In genomic region chr3:65572175-65572777, GRCh38 we compare ENCODE assay signal across 23 cellular contexts.
A peak's percentile ranks its signal among the peaks of the same experiment; 100 is the strongest.
DNase-seq lines count a peak whose midpoint lies in the region; ATAC-seq and TF ChIP-seq lines count a peak whose summit lies in the region.
"Had no signal": no experiment of that assay in that cellular context is flagged by ENCODE, and none has a peak within 500 bp of the region (broad histone marks: within the 10 kb centered on the region; RNA-seq: fewer than 3 reads in every experiment).

No MANE protein-coding gene starts in this region.

- no peak overlapping the region for H3K9ac ChIP-seq in liver (ENCODE audit: low read depth in 1 of 2, low read length in 2 of 2)
- H3K9ac ChIP-seq: BLaER1 treated with 17β-estradiol and CSF1 and Interleukin-3, amounts not matched to agents 10 nM and 100 nM; GM23248 had no signal

- H3K27me3 Mint-ChIP-seq in WTC11 (ENCODE audit: low read depth) = no peaks in the 10 kb centered on the region
- H3K27me3 Mint-ChIP-seq: CD4-positive, alpha-beta T cell; CD8-positive, alpha-beta memory T cell had no signal

- no peak overlapping the region for H3K27ac Mint-ChIP-seq in WTC11
- H3K27ac Mint-ChIP-seq: CD14-positive monocyte; CD4-positive, alpha-beta T cell; CD8-positive, alpha-beta memory T cell had no signal

- H3K9me3 Mint-ChIP-seq in WTC11 = peaks cover 11% of the 10 kb centered on the region

- H3K4me3 ChIP-seq in liver (ENCODE audit: low read depth in 1 of 3, low read length in 3 of 3) = no peak overlapping the region
- no peak overlapping the region for H3K4me3 ChIP-seq in WERI-Rb-1 (ENCODE audit: low read depth, low read length)
- H3K4me3 ChIP-seq: A549; BLaER1 treated with 17β-estradiol and CSF1 and Interleukin-3, amounts not matched to agents 10 nM and 100 nM; GM12878; GM23248 had no signal

- POLR2A ChIA-PET in WTC11 (lab: Charles Lee) = no interaction called here

- ATAC-seq in WTC11 = no peak
- ATAC-seq in left colon = peak; percentile 26
- ATAC-seq: A549, GM12878, HCT116 had no signal

- DNase-seq in WTC11 (ENCODE audit: low spot score) = no peak
- DNase-seq in left colon = no peak
- DNase-seq in KG1 (lab: John Stamatoyannopoulos, UW) = no peak
- DNase-seq in NCI-H510A treated with DMSO at 0.1 percent for 48 hours (lab: John Stamatoyannopoulos, UW) = no peak
- DNase-seq in WERI-Rb-1 = no peak
- DNase-seq: 8988T; ACHN; AML-193; BE2C; CD4-positive, alpha-beta T cell; CD8-positive, alpha-beta memory T cell; DMS 273 treated with DMSO at 0.1 percent for 48 hours; DMS79; EL; GDM1; GM23248; H9 had no signal

- no peak overlapping the region for H3K4me3 Mint-ChIP-seq in WTC11
- H3K4me3 Mint-ChIP-seq: CD14-positive monocyte; CD4-positive, alpha-beta T cell; CD8-positive, alpha-beta memory T cell; H9 had no signal

- TF ChIP-seq CTCF in WTC11 (IDR thresholded peaks at IDR 0.05) (no peak), liver (IDR thresholded peaks at IDR 0.05; ENCODE audit: low read depth, low read length, missing input control) (no peak), WERI-Rb-1 (IDR thresholded peaks at IDR 0.05; ENCODE audit: low read depth, low read length) (no peak)

- H3K27ac ChIP-seq in liver (ENCODE audit: low read depth in 1 of 2, low read length in 2 of 2) (no peak overlapping the region), WERI-Rb-1 (no peak overlapping the region)
- H3K27ac ChIP-seq: A549; BLaER1 treated with 17β-estradiol and CSF1 and Interleukin-3, amounts not matched to agents 10 nM and 100 nM; GM23248 had no signal

- H3K4me1 ChIP-seq in liver (ENCODE audit: control insufficient read depth in 4 of 4, insufficient read depth in 4 of 4, low read length in 3 of 4) = peaks cover 0 to 8% (median 3%) of the 10 kb centered on the region in 4 donors
- H3K4me1 ChIP-seq: BE2C had no signal

- TF ChIP-seq RAD21 in liver (IDR thresholded peaks at IDR 0.05) = no peak

- H3K9me3 ChIP-seq in liver (ENCODE audit: control insufficient read depth in 4 of 4, low read length in 3 of 4) (peaks cover 0 to 3% (median 0%) of the 10 kb centered on the region in 4 donors), WERI-Rb-1 (ENCODE audit: severe bottlenecking) (no peaks in the 10 kb centered on the region)
- H3K9me3 ChIP-seq: A549, BE2C had no signal

- no peaks in the 10 kb centered on the region for H3K36me3 ChIP-seq in liver (ENCODE audit: control insufficient read depth in 4 of 4, insufficient read depth in 3 of 4, low read depth in 1 of 4, low read length in 3 of 4)
- H3K36me3 ChIP-seq in WERI-Rb-1 = no peaks in the 10 kb centered on the region
- H3K36me3 ChIP-seq: BE2C; BLaER1 treated with 17β-estradiol and CSF1 and Interleukin-3, amounts not matched to agents 10 nM and 100 nM had no signal

- WGBS in liver = 60% methylated on average over 2 of the region's 2 CpGs

- CTCF ChIA-PET in WTC11 (lab: Charles Lee) = no interaction called here

- H3K27me3 ChIP-seq in liver (ENCODE audit: control insufficient read depth in 4 of 4, insufficient read depth in 4 of 4, low read length in 3 of 4) (no peaks in the 10 kb centered on the region), WERI-Rb-1 (ENCODE audit: insufficient read depth, low read depth, severe bottlenecking) (no peaks in the 10 kb centered on the region)
- H3K27me3 ChIP-seq: BE2C; BLaER1 treated with 17β-estradiol and CSF1 and Interleukin-3, amounts not matched to agents 10 nM and 100 nM had no signal

- peaks cover 13% of the 10 kb centered on the region for H3K4me1 Mint-ChIP-seq in WTC11
- H3K4me1 Mint-ChIP-seq: CD14-positive monocyte; CD8-positive, alpha-beta memory T cell had no signal

- intact Hi-C loops in left colon (cut with DNase I, micrococcal nuclease) = no loop called here

- H3K36me3 Mint-ChIP-seq in WTC11 = peaks cover 3% of the 10 kb centered on the region; the same call in 1 of the 2 replicates
- H3K36me3 Mint-ChIP-seq: CD14-positive monocyte; CD8-positive, alpha-beta memory T cell had no signal

TF ChIP-seq in WTC11, 78 proteins besides CTCF, POLR2A, EP300 and RAD21:
- TF ChIP-seq PRDM15 (CRISPR knock-in tag; IDR thresholded peaks at IDR 0.05) (peak; percentile 67), MYBL2 (CRISPR knock-in tag; IDR thresholded peaks at IDR 0.05) (no peak)

TF ChIP-seq in liver, 16 proteins besides CTCF, POLR2A, EP300 and RAD21:
- TF ChIP-seq HNF4A (conservative IDR thresholded peaks at IDR 0.05) (peak; percentile 23 to 30), SP1 (IDR thresholded peaks at IDR 0.05) (peak; percentile 11), RXRA (IDR thresholded peaks at IDR 0.05) (peak; percentile 37 to 58), JUND (IDR thresholded peaks at IDR 0.05) (no peak), NR2F2 (IDR thresholded peaks at IDR 0.05) (no peak), GABPA (IDR thresholded peaks at IDR 0.05 in 1 of 2, conservative IDR thresholded peaks at IDR 0.05 in 1 of 2) (no peak), FOXA2 (IDR thresholded peaks at IDR 0.05) (peak; percentile 69), ZBTB33 (IDR thresholded peaks at IDR 0.05) (no peak), HNF4G (IDR thresholded peaks at IDR 0.05) (peak; percentile 22), EGR1 (IDR thresholded peaks at IDR 0.05; ENCODE audit: low read depth in 2 of 2) (no peak)
TF ChIP-seq in liver: peak in this region for 5.
